ENCODE assay signal across 1 cellular context in the genomic region with DNA sequence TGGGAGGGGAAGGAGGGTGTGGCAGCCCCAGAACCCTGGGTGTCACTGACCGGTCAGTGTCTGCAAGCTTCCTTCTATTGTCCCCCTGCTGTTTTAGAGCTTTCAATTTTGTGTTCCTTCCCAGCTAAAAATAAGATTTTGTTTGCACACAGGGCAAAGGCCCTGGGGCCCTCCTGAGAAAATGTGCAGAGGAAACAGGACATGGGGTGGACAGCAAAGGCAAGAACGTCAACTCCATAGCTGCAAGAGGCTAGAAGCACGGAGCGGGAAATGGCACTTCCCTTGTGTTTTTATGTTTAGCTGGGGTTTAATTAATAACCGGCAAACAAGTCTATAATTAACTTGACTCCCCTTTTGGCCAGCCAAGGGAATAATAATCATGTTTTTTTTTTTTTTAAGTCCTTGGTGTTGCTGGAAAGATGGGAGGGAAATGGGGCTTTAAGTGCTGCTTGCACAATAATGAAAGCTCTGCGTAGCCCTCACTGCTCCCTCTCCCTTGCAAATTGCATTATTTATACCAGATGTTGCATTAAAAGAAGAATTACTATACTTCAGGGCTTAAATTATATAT.
TF ChIP-seq lines count a peak whose summit lies in the region.

No MANE protein-coding gene starts in this region.

TF ChIP-seq in HepG2, 621 proteins besides CTCF, POLR2A, EP300 and RAD21:
- TF ChIP-seq ZNF496 (CRISPR knock-in tag; IDR thresholded peaks at IDR 0.05; ENCODE audit: insufficient replicate concordance) (no peak), MAF1 (CRISPR knock-in tag; IDR thresholded peaks at IDR 0.05; ENCODE audit: borderline replicate concordance) (no peak), ZNF670 (CRISPR knock-in tag; IDR thresholded peaks at IDR 0.05; ENCODE audit: borderline replicate concordance) (no peak), SETDB1 (CRISPR knock-in tag; IDR thresholded peaks at IDR 0.05; ENCODE audit: borderline replicate concordance) (no peak), FOXA1 (IDR thresholded peaks at IDR 0.05) (no peak), FOXA1 (CRISPR knock-in tag; IDR thresholded peaks at IDR 0.05) (no peak)
- TF ChIP-seq, protein P1, sequence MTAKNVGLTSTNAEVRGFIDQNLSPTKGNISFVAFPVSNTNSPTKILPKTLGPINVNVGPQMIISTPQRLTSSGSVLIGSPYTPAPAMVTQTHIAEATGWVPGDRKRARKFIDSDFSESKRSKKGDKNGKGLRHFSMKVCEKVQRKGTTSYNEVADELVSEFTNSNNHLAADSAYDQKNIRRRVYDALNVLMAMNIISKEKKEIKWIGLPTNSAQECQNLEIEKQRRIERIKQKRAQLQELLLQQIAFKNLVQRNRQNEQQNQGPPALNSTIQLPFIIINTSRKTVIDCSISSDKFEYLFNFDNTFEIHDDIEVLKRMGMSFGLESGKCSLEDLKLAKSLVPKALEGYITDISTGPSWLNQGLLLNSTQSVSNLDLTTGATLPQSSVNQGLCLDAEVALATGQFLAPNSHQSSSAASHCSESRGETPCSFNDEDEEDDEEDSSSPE (CRISPR knock-in tag; IDR thresholded peaks at IDR 0.05) = no peak
